ENCODE assay signal across 1 cellular context in the genomic region with DNA sequence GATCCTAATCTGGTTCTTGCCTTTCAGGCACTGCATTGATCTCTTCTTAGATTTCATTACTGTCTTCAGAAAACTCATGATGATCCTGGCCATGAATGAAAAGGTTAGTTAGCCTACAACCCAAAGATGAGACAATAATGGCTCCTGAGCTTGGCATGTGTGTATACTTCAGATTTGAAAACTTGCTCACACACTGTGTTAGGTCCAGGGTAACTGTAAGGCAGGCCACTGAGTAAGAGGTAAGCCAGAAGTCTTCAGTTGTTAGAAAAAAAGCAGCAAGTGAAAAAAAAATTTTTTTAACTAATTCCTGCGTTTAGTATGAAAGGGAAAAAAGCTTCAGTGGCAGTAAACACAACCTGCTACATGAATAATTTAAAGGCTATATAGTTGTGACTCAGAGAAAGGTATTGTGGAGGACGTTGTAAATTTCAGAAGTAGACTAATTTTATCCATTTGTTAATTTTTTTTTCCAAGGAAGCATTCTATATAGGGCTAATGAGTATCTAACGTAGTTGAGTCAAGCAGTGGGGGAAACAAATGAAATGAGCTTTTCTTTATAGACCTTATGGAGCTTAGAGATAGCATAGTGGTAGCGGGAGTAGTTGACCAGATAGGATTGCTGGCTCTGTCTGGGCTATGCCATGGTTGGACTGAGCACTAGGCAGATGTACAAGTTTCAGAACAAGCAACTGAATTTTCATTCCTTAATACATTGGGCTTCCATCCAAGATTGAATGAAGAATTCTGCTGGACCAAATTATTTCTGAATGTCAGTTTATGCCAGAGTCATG.
TF ChIP-seq lines count a peak whose summit lies in the region.

No MANE protein-coding gene starts in this region.

TF ChIP-seq in GM12878, 131 proteins besides CTCF, POLR2A, EP300 and RAD21:
- TF ChIP-seq SIX5 (IDR thresholded peaks at IDR 0.05; ENCODE audit: low read depth, low read length, severe bottlenecking) (no peak), EED (IDR thresholded peaks at IDR 0.05; ENCODE audit: low read depth) (no peak), RB1 (IDR thresholded peaks at IDR 0.05; ENCODE audit: borderline replicate concordance) (no peak), YY1 (IDR thresholded peaks at IDR 0.05; ENCODE audit: low read depth, low read length) (no peak), STAT3 (IDR thresholded peaks at IDR 0.05; ENCODE audit: low read depth, low read length) (no peak), SREBF2 (IDR thresholded peaks at IDR 0.05; ENCODE audit: low read length) (no peak), MTA2 (IDR thresholded peaks at IDR 0.05; ENCODE audit: low read depth) (no peak), TCF3 (IDR thresholded peaks at IDR 0.05; ENCODE audit: borderline replicate concordance, insufficient read depth, low read depth, low read length) (no peak)
- TF ChIP-seq, protein P1, sequence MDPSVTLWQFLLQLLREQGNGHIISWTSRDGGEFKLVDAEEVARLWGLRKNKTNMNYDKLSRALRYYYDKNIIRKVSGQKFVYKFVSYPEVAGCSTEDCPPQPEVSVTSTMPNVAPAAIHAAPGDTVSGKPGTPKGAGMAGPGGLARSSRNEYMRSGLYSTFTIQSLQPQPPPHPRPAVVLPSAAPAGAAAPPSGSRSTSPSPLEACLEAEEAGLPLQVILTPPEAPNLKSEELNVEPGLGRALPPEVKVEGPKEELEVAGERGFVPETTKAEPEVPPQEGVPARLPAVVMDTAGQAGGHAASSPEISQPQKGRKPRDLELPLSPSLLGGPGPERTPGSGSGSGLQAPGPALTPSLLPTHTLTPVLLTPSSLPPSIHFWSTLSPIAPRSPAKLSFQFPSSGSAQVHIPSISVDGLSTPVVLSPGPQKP (IDR thresholded peaks at IDR 0.05; ENCODE audit: low read depth, low read length): no peak
- TF ChIP-seq, protein P2, sequence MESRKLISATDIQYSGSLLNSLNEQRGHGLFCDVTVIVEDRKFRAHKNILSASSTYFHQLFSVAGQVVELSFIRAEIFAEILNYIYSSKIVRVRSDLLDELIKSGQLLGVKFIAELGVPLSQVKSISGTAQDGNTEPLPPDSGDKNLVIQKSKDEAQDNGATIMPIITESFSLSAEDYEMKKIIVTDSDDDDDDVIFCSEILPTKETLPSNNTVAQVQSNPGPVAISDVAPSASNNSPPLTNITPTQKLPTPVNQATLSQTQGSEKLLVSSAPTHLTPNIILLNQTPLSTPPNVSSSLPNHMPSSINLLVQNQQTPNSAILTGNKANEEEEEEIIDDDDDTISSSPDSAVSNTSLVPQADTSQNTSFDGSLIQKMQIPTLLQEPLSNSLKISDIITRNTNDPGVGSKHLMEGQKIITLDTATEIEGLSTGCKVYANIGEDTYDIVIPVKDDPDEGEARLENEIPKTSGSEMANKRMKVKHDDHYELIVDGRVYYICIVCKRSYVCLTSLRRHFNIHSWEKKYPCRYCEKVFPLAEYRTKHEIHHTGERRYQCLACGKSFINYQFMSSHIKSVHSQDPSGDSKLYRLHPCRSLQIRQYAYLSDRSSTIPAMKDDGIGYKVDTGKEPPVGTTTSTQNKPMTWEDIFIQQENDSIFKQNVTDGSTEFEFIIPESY (IDR thresholded peaks at IDR 0.05): no peak
TF ChIP-seq in GM12878: peak in this region for 0.
